Comparison of ENCODE assay signal across 1 cellular context in genomic region chr10:132094581-132095234, GRCh38.
TF ChIP-seq lines count a peak whose summit lies in the region.

No MANE protein-coding gene starts in this region.

TF ChIP-seq in SK-N-SH, 30 proteins besides CTCF, POLR2A, EP300 and RAD21 (continued from another document):
- TF ChIP-seq REST (IDR thresholded peaks at IDR 0.05; ENCODE audit: low read depth, low read length) = no peak
- no peak for TF ChIP-seq RCOR1 (IDR thresholded peaks at IDR 0.05; ENCODE audit: low read length)
- TF ChIP-seq MAX (IDR thresholded peaks at IDR 0.05; ENCODE audit: low read depth) = no peak
- TF ChIP-seq TAF1 (IDR thresholded peaks at IDR 0.05; ENCODE audit: borderline replicate concordance, low read depth, low read length) = no peak
- no peak for TF ChIP-seq FOXJ3 (CRISPR knock-in tag; IDR thresholded peaks at IDR 0.05)
- no peak for TF ChIP-seq YY1 (IDR thresholded peaks at IDR 0.05; ENCODE audit: low read depth)
